In genomic region chr3:159448902-159449301, GRCh38 we compare ENCODE assay signal across 25 cellular contexts.
DNase-seq lines count a peak whose midpoint lies in the region; ATAC-seq, FAIRE-seq and TF ChIP-seq lines count a peak whose summit lies in the region.
"Had no signal": no experiment of that assay in that cellular context is flagged by ENCODE, and none has a peak within 500 bp of the region (broad histone marks: within the 10 kb centered on the region; RNA-seq: fewer than 3 reads in every experiment).

No MANE protein-coding gene starts in this region.

- intact Hi-C loops in HepG2 (cut with micrococcal nuclease; ENCODE audit: unreplicated experiment) = no loop called here

- 35% methylated on average over 1 of the region's 1 CpG for WGBS in liver
- 0% methylated on average over 1 of the region's 1 CpG for WGBS in HepG2 (ENCODE audit: low lambda C conversion rate)

- POLR2A ChIA-PET in HepG2 (lab: Yijun Ruan, JAX) = no interaction called here

- H3K4me3 ChIP-seq in liver (ENCODE audit: low read depth in 1 of 3, low read length in 3 of 3) (no peak overlapping the region), HepG2 (replicated peaks in 1 of 3; ENCODE audit: insufficient read depth in 1 of 3, low read depth in 2 of 3, low read length in 3 of 3) (no peak overlapping the region), epithelial cell of esophagus (ENCODE audit: low read length) (no peak overlapping the region), osteoblast (ENCODE audit: insufficient read depth, low read length) (no peak overlapping the region)
- H3K4me3 ChIP-seq: A549; BLaER1 treated with 17β-estradiol and CSF1 and Interleukin-3, amounts not matched to agents 10 nM and 100 nM; GM12878; HAP-1 had no signal

- H3K4me2 ChIP-seq in HepG2 (ENCODE audit: low read depth, low read length) = no peak overlapping the region
- no peak overlapping the region for H3K4me2 ChIP-seq in osteoblast (ENCODE audit: insufficient read depth, low read length)
- H3K4me2 ChIP-seq: A549; BLaER1 treated with 17β-estradiol and CSF1 and Interleukin-3, amounts not matched to agents 10 nM and 100 nM had no signal

- H3K27me3 ChIP-seq in liver (ENCODE audit: control insufficient read depth in 4 of 4, insufficient read depth in 4 of 4, low read length in 3 of 4) = no peaks in the 10 kb centered on the region
- no peaks in the 10 kb centered on the region for H3K27me3 ChIP-seq in HepG2 (ENCODE audit: control insufficient read depth in 1 of 2, insufficient read depth in 2 of 2, low read length in 2 of 2)
- no peaks in the 10 kb centered on the region for H3K27me3 ChIP-seq in osteoblast (ENCODE audit: insufficient read depth, low read length)
- H3K27me3 ChIP-seq: BE2C; BLaER1 treated with 17β-estradiol and CSF1 and Interleukin-3, amounts not matched to agents 10 nM and 100 nM had no signal

- H2AFZ ChIP-seq in HepG2 (ENCODE audit: low read length) = no peak overlapping the region
- H2AFZ ChIP-seq in osteoblast (ENCODE audit: low read length) = peak overlapping the region; percentile 8

- CTCF ChIA-PET in HepG2 (lab: Yijun Ruan, JAX; ENCODE audit: low intra/inter-chr PET ratio, low total read pairs) = no interaction called here

- H3K27ac ChIP-seq in liver (ENCODE audit: low read depth in 1 of 2, low read length in 2 of 2) (no peak overlapping the region), HepG2 (ENCODE audit: extremely low read length, insufficient read depth, low read length) (no peak overlapping the region), osteoblast (ENCODE audit: low read depth, low read length) (no peak overlapping the region)
- H3K27ac ChIP-seq: A549; BLaER1 treated with 17β-estradiol and CSF1 and Interleukin-3, amounts not matched to agents 10 nM and 100 nM had no signal

- H4K20me1 ChIP-seq in HepG2 (ENCODE audit: insufficient read depth, low read length) (no peaks in the 10 kb centered on the region), osteoblast (ENCODE audit: insufficient read depth, low read length) (no peaks in the 10 kb centered on the region)
- H4K20me1 ChIP-seq: BLaER1 treated with 17β-estradiol and CSF1 and Interleukin-3, amounts not matched to agents 10 nM and 100 nM had no signal

- no peak for DNase-seq in HepG2 (ENCODE audit: low spot score)
- DNase-seq in epithelial cell of esophagus (ENCODE audit: low read depth) = peak; percentile 61
- peak; percentile 73 for DNase-seq in left lobe of liver (ENCODE audit: low spot score)
- DNase-seq in osteoblast (ENCODE audit: insufficient read length, low spot score, missing footprints) = no peak
- no peak for DNase-seq in NCI-H2107 (lab: John Stamatoyannopoulos, UW)
- no peak for DNase-seq in activated CD8-positive, alpha-beta memory T cell treated with anti-CD3 and anti-CD28 coated beads, Interleukin-2, amount 50 U/mL, for 48 hours
- DNase-seq: 8988T; ACHN; AML-193; BE2C; CD4-positive, alpha-beta T cell; CD8-positive, alpha-beta memory T cell; DMS 273 treated with DMSO at 0.1 percent for 48 hours; DMS79; GDM1; GOT3; HFFc6 had no signal

- no TSS peak for BruUV-seq in HepG2 (replicated peaks; lab: Mats Ljungman, UMichigan)

- TF ChIP-seq EP300 in HepG2 (IDR thresholded peaks at IDR 0.05; ENCODE audit: low read depth in 2 of 2, low read length in 2 of 2) (no peak), HepG2 (CRISPR knock-in tag; IDR thresholded peaks at IDR 0.05; ENCODE audit: borderline replicate concordance) (no peak)

- TF ChIP-seq POLR2A in HepG2 (IDR thresholded peaks at IDR 0.05; ENCODE audit: insufficient read depth in 1 of 2, low read depth in 2 of 2, low read length in 2 of 2) = no peak

- no peak overlapping the region for H3K9ac ChIP-seq in liver (ENCODE audit: low read depth in 1 of 2, low read length in 2 of 2)
- no peak overlapping the region for H3K9ac ChIP-seq in HepG2 (ENCODE audit: insufficient read depth, low read depth, low read length)
- H3K9ac ChIP-seq: BLaER1 treated with 17β-estradiol and CSF1 and Interleukin-3, amounts not matched to agents 10 nM and 100 nM had no signal

- H3K9me3 ChIP-seq in liver (ENCODE audit: control insufficient read depth in 4 of 4, low read length in 3 of 4) (no peaks in the 10 kb centered on the region), HepG2 (ENCODE audit: low read length) (no peaks in the 10 kb centered on the region), osteoblast (ENCODE audit: low read depth, low read length) (no peaks in the 10 kb centered on the region)
- H3K9me3 ChIP-seq: A549; BE2C; BLaER1 treated with 17β-estradiol and CSF1 and Interleukin-3, amounts not matched to agents 10 nM and 100 nM; HAP-1 had no signal

- H3K4me1 ChIP-seq in liver (ENCODE audit: control insufficient read depth in 4 of 4, insufficient read depth in 4 of 4, low read length in 3 of 4) (peaks cover 0 to 20% (median 8%) of the 10 kb centered on the region in 4 donors), HepG2 (ENCODE audit: insufficient read depth, low read length) (no peaks in the 10 kb centered on the region), osteoblast (ENCODE audit: insufficient read depth, low read length) (peaks cover 5% of the 10 kb centered on the region)
- H3K4me1 ChIP-seq: BE2C; BLaER1 treated with 17β-estradiol and CSF1 and Interleukin-3, amounts not matched to agents 10 nM and 100 nM; HAP-1 had no signal

- TF ChIP-seq CTCF in liver (IDR thresholded peaks at IDR 0.05; ENCODE audit: low read depth, low read length, missing input control) (no peak), HepG2 (CRISPR knock-in tag; IDR thresholded peaks at IDR 0.05) (no peak), epithelial cell of esophagus (IDR thresholded peaks at IDR 0.05; ENCODE audit: insufficient read depth, low read depth, low read length, missing control alignments) (no peak), osteoblast (IDR thresholded peaks at IDR 0.05; ENCODE audit: extremely low read depth, low read depth, low read length) (no peak)

- peak in 1 of 2 donors; percentile 29 for TF ChIP-seq RAD21 in liver (IDR thresholded peaks at IDR 0.05)
- no peak for TF ChIP-seq RAD21 in HepG2 (CRISPR knock-in tag; IDR thresholded peaks at IDR 0.05)

- H3K79me2 ChIP-seq in HepG2 (ENCODE audit: insufficient read depth, low read length) (no peaks in the 10 kb centered on the region), osteoblast (ENCODE audit: insufficient read depth, low read length) (no peaks in the 10 kb centered on the region)

- ATAC-seq in HepG2 (no peak), left lobe of liver (peak; percentile 91), GM19328 (IDR thresholded peaks at IDR 0.05; ENCODE audit: unreplicated experiment) (no peak)
- ATAC-seq: A549, GM12878 had no signal

- no peak for FAIRE-seq in HepG2 (lab: Jason Lieb, UNC)
- FAIRE-seq: A549, D721Med, GM12878, GM19239 had no signal

- in situ Hi-C loops in HepG2 (cut with HindIII; ENCODE audit: extremely low pct_ligation_motif_present, low pct_unique_long_range_greater_than_20kb) = no loop called here

- H3K36me3 ChIP-seq in liver (ENCODE audit: control insufficient read depth in 4 of 4, insufficient read depth in 3 of 4, low read depth in 1 of 4, low read length in 3 of 4) (no peaks in the 10 kb centered on the region), HepG2 (replicated peaks in 1 of 2; ENCODE audit: control insufficient read depth in 1 of 2, insufficient read depth in 2 of 2, low read length in 2 of 2) (no peaks in the 10 kb centered on the region), osteoblast (ENCODE audit: insufficient read depth, low read length) (no peaks in the 10 kb centered on the region)
- H3K36me3 ChIP-seq: BE2C; BLaER1 treated with 17β-estradiol and CSF1 and Interleukin-3, amounts not matched to agents 10 nM and 100 nM; HAP-1 had no signal

TF ChIP-seq in liver, 16 proteins besides CTCF, POLR2A, EP300 and RAD21:
- TF ChIP-seq HNF4A (conservative IDR thresholded peaks at IDR 0.05) (peak in 1 of 2 donors; percentile 32), EGR1 (IDR thresholded peaks at IDR 0.05; ENCODE audit: low read depth in 2 of 2) (no peak), JUND (IDR thresholded peaks at IDR 0.05) (peak in 1 of 2 donors; percentile 9), SP1 (IDR thresholded peaks at IDR 0.05) (no peak), ATF3 (IDR thresholded peaks at IDR 0.05) (peak; percentile 56), YY1 (IDR thresholded peaks at IDR 0.05) (peak; percentile 41), RXRA (IDR thresholded peaks at IDR 0.05) (peak in 1 of 2 donors; percentile 32)

TF ChIP-seq in HepG2, 621 proteins besides CTCF, POLR2A, EP300 and RAD21 (continues in another document):
- TF ChIP-seq ZNF616 (CRISPR knock-in tag; IDR thresholded peaks at IDR 0.05; ENCODE audit: low read depth) (no peak), NFRKB (IDR thresholded peaks at IDR 0.05) (no peak), ZNF597 (CRISPR knock-in tag; IDR thresholded peaks at IDR 0.05) (no peak), ZNF749 (CRISPR knock-in tag; IDR thresholded peaks at IDR 0.05; ENCODE audit: borderline replicate concordance) (no peak), ZC3H13 (CRISPR knock-in tag; IDR thresholded peaks at IDR 0.05) (no peak), PRMT3 (CRISPR knock-in tag; IDR thresholded peaks at IDR 0.05; ENCODE audit: borderline replicate concordance, low read depth) (no peak), ZNF670 (CRISPR knock-in tag; IDR thresholded peaks at IDR 0.05; ENCODE audit: borderline replicate concordance) (no peak)

Comparison
In these comparisons a context has a peak if more than half of its experiments do, and no peak if none do; other contexts are left out.
1. DNase-seq: peak in epithelial cell of esophagus (single experiment) and left lobe of liver (single experiment); none in HepG2 (single experiment), osteoblast (single experiment), NCI-H2107 (single experiment) and activated CD8-positive, alpha-beta memory T cell treated with anti-CD3 and anti-CD28 coated beads, Interleukin-2, amount 50 U/mL, for 48 hours (single experiment).